8 cellular contexts compared by ENCODE assay signal in the genomic region with DNA sequence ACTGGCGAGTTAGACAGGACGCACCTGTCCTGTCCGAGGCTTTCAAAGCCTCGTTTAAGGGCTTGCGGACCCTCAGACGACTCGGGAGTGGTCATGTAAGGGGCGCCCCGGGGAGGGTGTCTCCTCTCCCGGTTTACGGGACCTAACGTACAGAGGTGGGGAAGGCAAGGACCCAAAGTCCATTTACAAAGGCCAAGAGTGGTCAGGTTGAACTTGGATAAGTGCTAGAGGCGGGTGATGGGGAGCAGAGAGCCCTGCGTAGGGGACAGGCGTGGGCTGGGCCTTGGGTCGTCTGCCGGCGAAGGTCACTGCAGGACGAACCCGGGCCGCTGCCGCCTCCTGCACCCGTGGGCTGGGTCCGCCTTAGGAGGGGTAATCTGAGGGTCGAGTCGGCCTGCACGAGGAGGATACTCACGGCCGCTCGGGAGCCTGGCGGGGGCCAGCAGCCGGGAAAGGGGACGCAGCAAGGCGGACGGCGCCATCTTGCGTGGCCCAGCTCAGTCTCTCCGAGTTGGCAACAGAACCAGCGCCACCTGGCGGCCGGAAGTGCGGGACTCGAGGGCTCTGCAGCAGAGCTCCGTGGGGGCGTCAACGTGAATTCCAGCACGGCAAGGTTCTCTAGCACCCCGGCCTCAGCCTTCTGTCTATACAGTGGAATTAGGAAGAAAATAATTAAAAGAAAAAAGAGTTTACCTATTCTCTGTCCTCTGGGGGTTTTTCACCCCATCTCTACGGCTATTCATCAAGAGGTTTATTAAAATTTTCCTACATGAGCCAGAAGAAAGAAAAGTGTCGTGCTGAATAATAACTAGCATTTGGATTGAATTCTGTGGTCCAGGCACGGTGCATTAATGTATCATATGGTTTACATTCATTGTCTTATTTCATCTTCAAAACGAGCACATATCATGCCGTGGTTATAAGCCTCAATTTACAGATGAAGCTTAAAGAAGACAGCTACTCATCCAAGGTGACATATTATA. TPM values are rescaled to one million over a fixed set of nuclear protein-coding genes. Genes with fewer than 3 reads are reported as not detected.
A peak's percentile ranks its signal among the peaks of the same experiment; 100 is the strongest.
DNase-seq lines count a peak whose midpoint lies in the region; ATAC-seq, FAIRE-seq and TF ChIP-seq lines count a peak whose summit lies in the region.

No MANE protein-coding gene starts in this region.

- H3K4me3 Mint-ChIP-seq in Caco-2 (ENCODE audit: unreplicated experiment): peak overlapping the region; percentile 86
- peak overlapping the region; percentile 91 for H3K4me3 Mint-ChIP-seq in activated CD8-positive, alpha-beta memory T cell treated with anti-CD3 and anti-CD28 coated beads, Interleukin-2, amount 10 ng/mL, durations not matched to agents 7 days and 5 days

- peaks cover 19% of the 10 kb centered on the region for H3K36me3 Mint-ChIP-seq in Caco-2 (ENCODE audit: insufficient read depth, unreplicated experiment)
- peaks cover 20% of the 10 kb centered on the region for H3K36me3 Mint-ChIP-seq in activated CD8-positive, alpha-beta memory T cell treated with anti-CD3 and anti-CD28 coated beads, Interleukin-2, amount 10 ng/mL, durations not matched to agents 7 days and 5 days

- H3K4me1 Mint-ChIP-seq in Caco-2 (ENCODE audit: low read depth, unreplicated experiment): no peaks in the 10 kb centered on the region
- peaks cover 43% of the 10 kb centered on the region for H3K4me1 Mint-ChIP-seq in activated CD8-positive, alpha-beta memory T cell treated with anti-CD3 and anti-CD28 coated beads, Interleukin-2, amount 10 ng/mL, durations not matched to agents 7 days and 5 days

- H3K27me3 Mint-ChIP-seq in Caco-2 (ENCODE audit: insufficient read depth, unreplicated experiment): no peaks in the 10 kb centered on the region
- no peaks in the 10 kb centered on the region for H3K27me3 Mint-ChIP-seq in activated CD8-positive, alpha-beta memory T cell treated with anti-CD3 and anti-CD28 coated beads, Interleukin-2, amount 10 ng/mL, durations not matched to agents 7 days and 5 days

- peak; percentile 87 to 95 for TF ChIP-seq CTCF in Caco-2 (IDR thresholded peaks at IDR 0.05; ENCODE audit: insufficient read depth in 1 of 2, low read depth in 1 of 2, low read length in 1 of 2, severe bottlenecking in 1 of 2, unreplicated experiment in 1 of 2)

- peaks cover 9% of the 10 kb centered on the region; the same call in 1 of the 2 replicates for H3K4me1 ChIP-seq in Caco-2

- peak; percentile 93 to 96 for DNase-seq in Caco-2
- peak; percentile 84 for DNase-seq in HTR-8/SVneo (ENCODE audit: insufficient read length, low spot score)
- peak; percentile 90 for DNase-seq in NOMO-1 (lab: John Stamatoyannopoulos, UW; ENCODE audit: unreplicated experiment in 2 of 2)
- peak; percentile 98 for DNase-seq in activated CD8-positive, alpha-beta memory T cell treated with anti-CD3 and anti-CD28 coated beads, Interleukin-2, amount 10 ng/mL, durations not matched to agents 7 days and 5 days
- DNase-seq in midbrain (lab: John Stamatoyannopoulos, UW): peak; percentile 96
- DNase-seq in stimulated activated CD8-positive, alpha-beta memory T cell treated with anti-CD3 and anti-CD28 coated beads, Interleukin-15, amount 100 ng/mL, for 48 hours (ENCODE audit: low read depth in 2 of 2): peak; percentile 92 to 94

- POLR2A ChIA-PET in Caco-2 (lab: Charles Lee): interaction anchor here (0.6 to 1.1 kb wide), 4 partner anchors 29 to 246 kb away, joined by 3 to 12 read pairs (median 4); no protein-coding TSS in a partner anchor

- no peaks in the 10 kb centered on the region for H3K36me3 ChIP-seq in Caco-2 (ENCODE audit: control insufficient read depth, insufficient read depth, low read length)

- intact Hi-C loops in Caco-2 (cut with micrococcal nuclease; ENCODE audit: unreplicated experiment): loop anchor here (1.0 kb wide), 5 partner anchors 29 to 265 kb away; no protein-coding TSS in a partner anchor

- peak overlapping the region; percentile 92 for H3K27ac Mint-ChIP-seq in Caco-2 (ENCODE audit: unreplicated experiment)
- peak overlapping the region; percentile 96 for H3K27ac Mint-ChIP-seq in activated CD8-positive, alpha-beta memory T cell treated with anti-CD3 and anti-CD28 coated beads, Interleukin-2, amount 10 ng/mL, durations not matched to agents 7 days and 5 days

- BruUV-seq in Caco-2 (replicated peaks; lab: Mats Ljungman, UMichigan): TSS peak; percentile 52

- CTCF ChIA-PET in Caco-2 (lab: Charles Lee): interaction anchor here (0.5 to 1.8 kb wide), 21 partner anchors 9 to 1091 kb away, joined by 3 to 15 read pairs (median 3); no protein-coding TSS in a partner anchor
- CTCF ChIA-PET in activated CD8-positive, alpha-beta memory T cell treated with anti-CD3 and anti-CD28 coated beads, Interleukin-2, amount 10 ng/mL, durations not matched to agents 7 days and 5 days (lab: Charles Lee): interaction anchor here (0.6 to 4.5 kb wide), 40 partner anchors 9 to 281 kb away, joined by 3 to 44 read pairs (median 5); partner anchors contain the start of genes ELF2 and SETD7

- H3K27me3 ChIP-seq in Caco-2 (replicated peaks; ENCODE audit: control insufficient read depth, insufficient read depth, low read length): no peaks in the 10 kb centered on the region

- no peak for FAIRE-seq in HTR-8/SVneo (lab: Jason Lieb, UNC)
- peak; percentile 73 for FAIRE-seq in endometrium (lab: Jason Lieb, UNC)

- H3K9me3 ChIP-seq in Caco-2: no peaks in the 10 kb centered on the region

- no peaks in the 10 kb centered on the region for H3K9me3 Mint-ChIP-seq in Caco-2 (ENCODE audit: unreplicated experiment)
- no peaks in the 10 kb centered on the region for H3K9me3 Mint-ChIP-seq in activated CD8-positive, alpha-beta memory T cell treated with anti-CD3 and anti-CD28 coated beads, Interleukin-2, amount 10 ng/mL, durations not matched to agents 7 days and 5 days (ENCODE audit: low read depth)

- peak overlapping the region; percentile 88 for H3K4me3 ChIP-seq in Caco-2 (ENCODE audit: low read depth, low read length)

- ATAC-seq in GM21367 (IDR thresholded peaks at IDR 0.05; ENCODE audit: unreplicated experiment): peak; percentile 93
- peak; percentile 97 for ATAC-seq in activated CD8-positive, alpha-beta memory T cell treated with anti-CD3 and anti-CD28 coated beads, Interleukin-2, amount 10 ng/mL, durations not matched to agents 7 days and 5 days

RNA-seq across cellular contexts. Expression of gene NAA15, which starts 5.7 kb away (rescaled TPM):
- total RNA-seq in Caco-2 (2022): 63.1 and 71.6 TPM in 2 replicates
- 10 to 100 TPM; 50.0 to 70.8 TPM for total RNA-seq in activated CD8-positive, alpha-beta memory T cell treated with anti-CD3 and anti-CD28 coated beads, Interleukin-2, amount 10 ng/mL, durations not matched to agents 7 days and 5 days

RNA-seq across cellular contexts. Expression of gene NDUFC1, which starts 6.7 kb away (rescaled TPM):
- 60.9 and 69.4 TPM in 2 replicates for total RNA-seq in Caco-2 (2022)
- 10 to 100 TPM; 32.2 to 34.9 TPM for total RNA-seq in activated CD8-positive, alpha-beta memory T cell treated with anti-CD3 and anti-CD28 coated beads, Interleukin-2, amount 10 ng/mL, durations not matched to agents 7 days and 5 days

RNA-seq across cellular contexts. Expression of gene MGARP, which starts 15.6 kb away (rescaled TPM):
- total RNA-seq in Caco-2 (2022): 0.23 and 0.26 TPM in 2 replicates
- under 1 TPM in 1 of 2 experiments, not detected in 1; 0.20 TPM for total RNA-seq in activated CD8-positive, alpha-beta memory T cell treated with anti-CD3 and anti-CD28 coated beads, Interleukin-2, amount 10 ng/mL, durations not matched to agents 7 days and 5 days

Comparison
In these comparisons a context has a peak if more than half of its experiments do, and no peak if none do; other contexts are left out.
1. Peak in every context shown above with its lines: DNase-seq, ATAC-seq and H3K4me3 ChIP-seq.